ENCODE assay signal across 8 cellular contexts in genomic region chr7:43164757-43165156, GRCh38. TPM values are rescaled to one million over a fixed set of nuclear protein-coding genes. Genes with fewer than 3 reads are reported as not detected.
A peak's percentile ranks its signal among the peaks of the same experiment; 100 is the strongest.
DNase-seq lines count a peak whose midpoint lies in the region; ATAC-seq, FAIRE-seq and TF ChIP-seq lines count a peak whose summit lies in the region.

No MANE protein-coding gene starts in this region.

- H3K36me3 ChIP-seq in kidney (ENCODE audit: control insufficient read depth in 1 of 2, insufficient read depth in 2 of 2, low read length in 2 of 2) (no peaks in the 10 kb centered on the region), Peyer's patch (no peaks in the 10 kb centered on the region)

- TF ChIP-seq POLR2A in GM18505 (IDR thresholded peaks at IDR 0.05; ENCODE audit: borderline replicate concordance, extremely low read depth, insufficient read depth, insufficient read length) (no peak), Peyer's patch (IDR thresholded peaks at IDR 0.05) (no peak)

- CTCF ChIA-PET in activated naive CD4-positive, alpha-beta T cell treated with anti-CD3 and anti-CD28 coated beads, Interleukin-2, amount 10 ng/mL, durations not matched to agents 7 days and 5 days (lab: Charles Lee), result no interaction called here

- ATAC-seq in GM18505 (IDR thresholded peaks at IDR 0.05; ENCODE audit: unreplicated experiment), result peak; percentile 97

- no peak for FAIRE-seq in kidney (lab: Jason Lieb, UNC)

- H3K9me3 Mint-ChIP-seq in HFFc6, result no peaks in the 10 kb centered on the region
- H3K9me3 Mint-ChIP-seq in activated naive CD4-positive, alpha-beta T cell treated with anti-CD3 and anti-CD28 coated beads, Interleukin-2, amount 10 ng/mL, durations not matched to agents 7 days and 5 days, result no peaks in the 10 kb centered on the region

- H3K4me1 ChIP-seq in kidney (ENCODE audit: control insufficient read depth in 1 of 2, insufficient read depth in 1 of 2, low read depth in 1 of 2, low read length in 2 of 2), result no peaks in the 10 kb centered on the region
- H3K4me1 ChIP-seq in Peyer's patch, result no peaks in the 10 kb centered on the region

- no peak overlapping the region for H3K9ac ChIP-seq in kidney (ENCODE audit: low read length in 2 of 2)

- TF ChIP-seq CTCF in HFFc6 (IDR thresholded peaks at IDR 0.05), result no peak
- TF ChIP-seq CTCF in foreskin fibroblast (IDR thresholded peaks at IDR 0.05; ENCODE audit: low read depth, low read length), result no peak
- TF ChIP-seq CTCF in kidney (IDR thresholded peaks at IDR 0.05; ENCODE audit: borderline replicate concordance, extremely low read depth, insufficient read depth), result no peak
- TF ChIP-seq CTCF in Peyer's patch (IDR thresholded peaks at IDR 0.05), result no peak

- peak overlapping the region; percentile 81 for H3K27ac Mint-ChIP-seq in HFFc6
- H3K27ac Mint-ChIP-seq in activated naive CD4-positive, alpha-beta T cell treated with anti-CD3 and anti-CD28 coated beads, Interleukin-2, amount 10 ng/mL, durations not matched to agents 7 days and 5 days, result no peak overlapping the region

- H3K27ac ChIP-seq in kidney (ENCODE audit: low read depth in 2 of 2, low read length in 2 of 2) (no peak overlapping the region), Peyer's patch (no peak overlapping the region)

- H3K27me3 Mint-ChIP-seq in HFFc6 (ENCODE audit: insufficient read depth), result no peaks in the 10 kb centered on the region; the same call in none of the 2 replicates
- H3K27me3 Mint-ChIP-seq in activated naive CD4-positive, alpha-beta T cell treated with anti-CD3 and anti-CD28 coated beads, Interleukin-2, amount 10 ng/mL, durations not matched to agents 7 days and 5 days, result no peaks in the 10 kb centered on the region

- intact Hi-C loops in kidney (cut with DNase I), result no loop called here

- H3K4me3 ChIP-seq in foreskin fibroblast (ENCODE audit: low read depth in 1 of 2, low read length in 2 of 2) (no peak overlapping the region), kidney (ENCODE audit: low read length in 2 of 2) (no peak overlapping the region), Peyer's patch (no peak overlapping the region)

- H3K9me3 ChIP-seq in kidney (ENCODE audit: control insufficient read depth in 1 of 2, low read length in 2 of 2) (no peaks in the 10 kb centered on the region), Peyer's patch (no peaks in the 10 kb centered on the region)

- H3K36me3 Mint-ChIP-seq in HFFc6 (ENCODE audit: low read depth), result no peaks in the 10 kb centered on the region
- no peaks in the 10 kb centered on the region for H3K36me3 Mint-ChIP-seq in activated naive CD4-positive, alpha-beta T cell treated with anti-CD3 and anti-CD28 coated beads, Interleukin-2, amount 10 ng/mL, durations not matched to agents 7 days and 5 days

- H3K27me3 ChIP-seq in Peyer's patch, result no peaks in the 10 kb centered on the region

- peaks cover 23% of the 10 kb centered on the region for H3K4me1 Mint-ChIP-seq in HFFc6 (ENCODE audit: low read depth)
- H3K4me1 Mint-ChIP-seq in activated naive CD4-positive, alpha-beta T cell treated with anti-CD3 and anti-CD28 coated beads, Interleukin-2, amount 10 ng/mL, durations not matched to agents 7 days and 5 days, result no peaks in the 10 kb centered on the region

- peak; percentile 91 for DNase-seq in HFFc6
- peak; percentile 19 for DNase-seq in NCI-H460 (ENCODE audit: extremely low read depth, low read depth)
- DNase-seq in foreskin fibroblast, result peak; percentile 96 to 97
- DNase-seq in kidney, result no peak
- DNase-seq in activated naive CD4-positive, alpha-beta T cell treated with anti-CD3 and anti-CD28 coated beads, Interleukin-2, amount 10 ng/mL, durations not matched to agents 7 days and 5 days, result no peak
- DNase-seq in Peyer's patch, result no peak
- no peak for DNase-seq in HuH-7 (ENCODE audit: low spot score)

- peak overlapping the region; percentile 73 for H3K4me3 Mint-ChIP-seq in HFFc6
- no peak overlapping the region for H3K4me3 Mint-ChIP-seq in activated naive CD4-positive, alpha-beta T cell treated with anti-CD3 and anti-CD28 coated beads, Interleukin-2, amount 10 ng/mL, durations not matched to agents 7 days and 5 days

RNA-seq across cellular contexts. Expression of gene HECW1, which starts 52.3 kb away (rescaled TPM):
- 1 to 10 TPM; 3.4 to 6.5 (median 5.3) TPM for total RNA-seq in HFFc6 (2021; fragmentation: NEBNext Ultra II Directional; extraction: Animal tissue kit (Norgen Biotek cat#: 25700))
- total RNA-seq in NCI-H460 (2014; rRNA removed; shearing (Covaris generic)), result 21.6 and 24.7 TPM in 2 replicates
- 19.1 and 32.9 TPM in 2 replicates for polyA plus RNA-seq in NCI-H460 (2014; cell fraction: nucleus; rRNA removed)
- 0.50 TPM for total RNA-seq in kidney
- 7.5 TPM for polyA plus RNA-seq in kidney (ENCODE audit: insufficient read depth, low read depth, low replicate concordance)
- total RNA-seq in Peyer's patch, result 1 to 10 TPM in 2 of 4 donors, under 1 TPM in 1, not detected in 1; 0.83 to 3.9 (median 2.7) TPM

Comparison
In these comparisons a context has a peak if more than half of its experiments do, and no peak if none do; other contexts are left out.
1. DNase-seq: peak in HFFc6 (single experiment), NCI-H460 (single experiment) and foreskin fibroblast (2 of 2); none in kidney (single experiment), activated naive CD4-positive, alpha-beta T cell treated with anti-CD3 and anti-CD28 coated beads, Interleukin-2, amount 10 ng/mL, durations not matched to agents 7 days and 5 days (single experiment), Peyer's patch (0 of 3) and HuH-7 (single experiment).